18 cellular contexts compared by ENCODE assay signal in genomic region chr2:192783643-192784042, GRCh38.
DNase-seq lines count a peak whose midpoint lies in the region; ATAC-seq and TF ChIP-seq lines count a peak whose summit lies in the region.
"Had no signal": no experiment of that assay in that cellular context is flagged by ENCODE, and none has a peak within 500 bp of the region (broad histone marks: within the 10 kb centered on the region; RNA-seq: fewer than 3 reads in every experiment).

No MANE protein-coding gene starts in this region.

- POLR2A ChIA-PET in A673 (lab: Charles Lee; ENCODE audit: low non-redundant PET): interaction anchor here (0.6 kb wide), 1 partner anchor 55 kb away, joined by 4 read pairs; no protein-coding TSS in a partner anchor

- H3K27me3 ChIP-seq in A673 (replicated peaks; ENCODE audit: insufficient read depth, low read depth, low read length, poor library complexity) (no peaks in the 10 kb centered on the region), foreskin keratinocyte (no peaks in the 10 kb centered on the region)
- H3K27me3 ChIP-seq: BE2C, BLaER1 had no signal

- intact Hi-C loops in A673 (cut with micrococcal nuclease; ENCODE audit: unreplicated experiment): no loop called here

- H3K36me3 ChIP-seq in A673 (ENCODE audit: insufficient read depth, low read length, poor library complexity, severe bottlenecking): no peaks in the 10 kb centered on the region
- H3K36me3 ChIP-seq: BE2C, BLaER1 had no signal

- H3K4me1 ChIP-seq in A673 (ENCODE audit: insufficient read depth, low read length, poor library complexity, severe bottlenecking) (peaks cover 6% of the 10 kb centered on the region), foreskin keratinocyte (no peaks in the 10 kb centered on the region)
- H3K4me1 ChIP-seq: BE2C, BLaER1 had no signal

- no peak overlapping the region for H3K4me3 ChIP-seq in A673 (ENCODE audit: low read depth, low read length, poor library complexity, severe bottlenecking)
- H3K4me3 ChIP-seq in epithelial cell of proximal tubule (ENCODE audit: low read depth, low read length): no peak overlapping the region
- H3K4me3 ChIP-seq: BLaER1 had no signal

- no TSS peak for BruUV-seq in A673 (replicated peaks; lab: Mats Ljungman, UMichigan)

- CTCF ChIA-PET in A673 (lab: Charles Lee): no interaction called here

- in situ Hi-C loops in Caki2 (cut with HindIII; ENCODE audit: low pct_unique_long_range_greater_than_20kb, low sequenced_read_pairs): no loop called here

- H3K9me3 ChIP-seq in A673 (ENCODE audit: low read depth, low read length, poor library complexity, severe bottlenecking): no peaks in the 10 kb centered on the region
- H3K9me3 ChIP-seq: BE2C had no signal

- peak overlapping the region; percentile 81 for H3K27ac ChIP-seq in A673 (ENCODE audit: low read depth, low read length, poor library complexity, severe bottlenecking)
- no peak overlapping the region for H3K27ac ChIP-seq in foreskin keratinocyte
- H3K27ac ChIP-seq: BLaER1 had no signal

- ATAC-seq in GM19324 (IDR thresholded peaks at IDR 0.05; ENCODE audit: low FRiP score, unreplicated experiment): no peak
- no peak for ATAC-seq in HG02981 (IDR thresholded peaks at IDR 0.05; ENCODE audit: unreplicated experiment)
- ATAC-seq in foreskin keratinocyte: no peak

- no peak for TF ChIP-seq CTCF in A673 (conservative IDR thresholded peaks at IDR 0.05; ENCODE audit: low read depth, low read length)
- TF ChIP-seq CTCF in epithelial cell of proximal tubule (conservative IDR thresholded peaks at IDR 0.05; ENCODE audit: low read depth, low read length): no peak
- TF ChIP-seq CTCF in foreskin keratinocyte (conservative IDR thresholded peaks at IDR 0.05): no peak

- peak; percentile 75 for DNase-seq in A673 (ENCODE audit: low spot score)
- DNase-seq in Caki2 (ENCODE audit: low read depth): peak; percentile 4
- DNase-seq in epithelial cell of proximal tubule (ENCODE audit: low read depth): peak; percentile 68
- peak; percentile 41 for DNase-seq in renal cortical epithelial cell (ENCODE audit: low read depth)
- DNase-seq in foreskin keratinocyte: no peak
- DNase-seq: 8988T; BE2C; C1 segment of cervical spinal cord; Calu3; CD4-positive, alpha-beta memory T cell; CD4-positive, CD25-positive, alpha-beta regulatory T cell; CD8-positive, alpha-beta memory T cell; COR-L47; DMS79 treated with DMSO at 0.1 percent for 48 hours; GF-D8 had no signal

Comparison
In these comparisons a context has a peak if more than half of its experiments do, and no peak if none do; other contexts are left out.
1. DNase-seq: peak in A673 (single experiment), Caki2 (single experiment), epithelial cell of proximal tubule (single experiment) and renal cortical epithelial cell (single experiment); none in foreskin keratinocyte (0 of 2).